Comparison of ENCODE assay signal across 9 cellular contexts in the genomic region with DNA sequence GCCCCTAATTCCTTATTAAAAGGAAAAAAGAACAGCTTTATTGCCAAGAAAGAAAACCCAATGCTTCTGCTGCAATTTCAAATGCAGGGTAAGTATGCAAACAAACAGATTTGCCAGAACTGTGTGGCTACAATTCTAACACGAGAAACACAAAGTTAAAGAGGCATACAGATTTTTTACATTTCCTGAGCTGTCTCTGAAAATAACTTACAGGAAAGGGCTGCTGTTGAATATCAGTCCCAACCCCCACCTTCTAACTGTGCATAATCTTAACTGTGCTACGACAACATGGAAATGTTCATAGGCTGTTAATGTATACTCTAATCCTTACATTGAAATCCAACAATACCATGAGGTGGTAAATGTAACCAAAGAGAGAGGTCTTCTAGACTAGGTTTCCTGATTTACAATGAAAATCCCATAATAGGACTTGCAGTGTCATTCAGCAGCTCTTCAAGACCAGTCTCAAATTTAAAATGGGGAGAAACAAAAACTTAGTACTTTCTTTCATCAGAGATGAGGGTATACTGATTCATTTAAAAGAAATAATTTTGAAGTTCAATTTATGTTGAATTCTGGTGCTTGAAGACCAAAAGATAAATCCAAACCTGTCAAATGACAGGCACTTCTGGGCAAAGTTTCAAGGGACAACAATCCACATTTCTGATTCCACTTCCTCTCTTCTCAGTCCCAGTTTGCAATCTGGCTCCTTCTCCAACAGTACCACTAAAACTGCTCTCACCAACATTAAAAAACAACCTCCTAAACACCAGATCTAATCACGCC. TPM values are rescaled to one million over a fixed set of nuclear protein-coding genes. Genes with fewer than 3 reads are reported as not detected.
DNase-seq lines count a peak whose midpoint lies in the region; ATAC-seq and TF ChIP-seq lines count a peak whose summit lies in the region.
"Had no signal": no experiment of that assay in that cellular context is flagged by ENCODE, and none has a peak within 500 bp of the region (broad histone marks: within the 10 kb centered on the region; RNA-seq: fewer than 3 reads in every experiment).

No MANE protein-coding gene starts in this region.

- peak overlapping the region; percentile 19 to 86 (median 58) for H3K4me3 Mint-ChIP-seq in IgD-negative memory B cell
- no peak overlapping the region for H3K4me3 Mint-ChIP-seq in naive thymus-derived CD8-positive, alpha-beta T cell

- POLR2A ChIA-PET in naive thymus-derived CD8-positive, alpha-beta T cell (lab: Charles Lee) = interaction anchor here (1.2 kb wide), 1 partner anchor 14 kb away, joined by 4 read pairs; the partner anchor contains the start of genes FGD6 and VEZT

- TF ChIP-seq CTCF in AG10803 (conservative IDR thresholded peaks at IDR 0.05; ENCODE audit: low read length) = no peak
- TF ChIP-seq CTCF in choroid plexus epithelial cell (conservative IDR thresholded peaks at IDR 0.05; ENCODE audit: low read depth, low read length) = no peak

- H3K4me1 Mint-ChIP-seq in IgD-negative memory B cell = peaks cover 40 to 60% (median 48%) of the 10 kb centered on the region in 3 donors
- peaks cover 6 to 21% (median 13%) of the 10 kb centered on the region in 4 donors for H3K4me1 Mint-ChIP-seq in naive thymus-derived CD8-positive, alpha-beta T cell

- H3K27ac Mint-ChIP-seq in IgD-negative memory B cell = peak overlapping the region; percentile 54 to 83 (median 64)
- H3K27ac Mint-ChIP-seq in naive thymus-derived CD8-positive, alpha-beta T cell = peak overlapping the region in 1 of 10 donors; percentile 15

- no peaks in the 10 kb centered on the region for H3K9me3 Mint-ChIP-seq in IgD-negative memory B cell
- no peaks in the 10 kb centered on the region for H3K9me3 Mint-ChIP-seq in naive thymus-derived CD8-positive, alpha-beta T cell

- intact Hi-C loops in aorta (cut with DNase I) = no loop called here

- H3K36me3 ChIP-seq in muscle layer of duodenum (ENCODE audit: control insufficient read depth in 1 of 2, insufficient read depth in 2 of 2, low read length in 2 of 2) (no peaks in the 10 kb centered on the region), aorta (ENCODE audit: control insufficient read depth in 1 of 2, insufficient read depth in 2 of 2, low read length in 1 of 2) (no peaks in the 10 kb centered on the region)

- WGBS in aorta, 2 donors = 53 to 61% methylated on average over 3 of the region's 3 CpGs

- no peaks in the 10 kb centered on the region for H3K27me3 ChIP-seq in muscle layer of duodenum (ENCODE audit: low read depth, low read length)
- H3K27me3 ChIP-seq in aorta (ENCODE audit: control insufficient read depth in 1 of 2, insufficient read depth in 2 of 2, low read length in 1 of 2) = no peaks in the 10 kb centered on the region

- DNase-seq in AG10803 (ENCODE audit: low read depth) (peak; percentile 66), choroid plexus epithelial cell (ENCODE audit: low read depth) (peak; percentile 54), islet precursor cell (no peak), aorta (no peak), inferior parietal cortex (ENCODE audit: extremely low spot score) (no peak)
- no peak for DNase-seq in naive thymus-derived CD8-positive, alpha-beta T cell
- DNase-seq: kidney glomerular epithelial cell had no signal

- no peaks in the 10 kb centered on the region for H3K9me3 ChIP-seq in muscle layer of duodenum (ENCODE audit: control insufficient read depth in 1 of 2, low read length in 2 of 2)
- no peaks in the 10 kb centered on the region for H3K9me3 ChIP-seq in aorta (ENCODE audit: control insufficient read depth, low read length)

- no peak for ATAC-seq in aorta (ENCODE audit: low FRiP score)
- no peak for ATAC-seq in naive thymus-derived CD8-positive, alpha-beta T cell

- peaks cover 18 to 42% of the 10 kb centered on the region in 2 donors for H3K4me1 ChIP-seq in muscle layer of duodenum (ENCODE audit: control insufficient read depth in 1 of 2, insufficient read depth in 2 of 2, low read length in 2 of 2)
- H3K4me1 ChIP-seq in aorta (ENCODE audit: control insufficient read depth in 1 of 2, insufficient read depth in 2 of 2, low read length in 2 of 2) = peaks cover 0 to 15% of the 10 kb centered on the region in 2 donors

- peaks cover 2% of the 10 kb centered on the region for H3K27me3 Mint-ChIP-seq in IgD-negative memory B cell
- no peaks in the 10 kb centered on the region for H3K27me3 Mint-ChIP-seq in naive thymus-derived CD8-positive, alpha-beta T cell

- H3K27ac ChIP-seq in muscle layer of duodenum (ENCODE audit: low read length) (peak overlapping the region; percentile 2), aorta (ENCODE audit: low read depth in 1 of 2, low read length in 2 of 2) (peak overlapping the region in 1 of 2 donors; percentile 57)

- peaks cover 3% of the 10 kb centered on the region for H3K36me3 Mint-ChIP-seq in IgD-negative memory B cell
- no peaks in the 10 kb centered on the region for H3K36me3 Mint-ChIP-seq in naive thymus-derived CD8-positive, alpha-beta T cell

- H3K4me3 ChIP-seq in AG10803 (ENCODE audit: low read length) (no peak overlapping the region), choroid plexus epithelial cell (ENCODE audit: low read depth, low read length) (no peak overlapping the region), muscle layer of duodenum (ENCODE audit: low read depth in 1 of 2, low read length in 2 of 2) (no peak overlapping the region), aorta (ENCODE audit: low read length in 2 of 2) (no peak overlapping the region)

RNA-seq across cellular contexts. Expression of gene FGD6, which starts 14.4 kb away (rescaled TPM):
- polyA plus RNA-seq in IgD-negative memory B cell (5.0 TPM), aorta (1 to 10 TPM in 1 of 2 donors, under 1 TPM in 1; 0.95 to 1.4 TPM)
- total RNA-seq in aorta = 10 to 100 TPM in 1 of 2 donors, 1 to 10 TPM in 1; 8.9 to 15.5 TPM
- under 1 TPM; 0.78 to 0.99 TPM for total RNA-seq in naive thymus-derived CD8-positive, alpha-beta T cell
- under 1 TPM in 2 of 3 donors, not detected in 1; 0.04 to 0.16 TPM for polyA plus RNA-seq in naive thymus-derived CD8-positive, alpha-beta T cell

RNA-seq across cellular contexts. Expression of gene VEZT, which starts 14.7 kb away (rescaled TPM):
- polyA plus RNA-seq in IgD-negative memory B cell = 21.5 TPM
- total RNA-seq in aorta = 100 to 1,000 TPM in 1 of 2 donors, 10 to 100 TPM in 1; 81.0 to 103 TPM
- 10 to 100 TPM; 39.0 to 56.8 TPM for polyA plus RNA-seq in aorta
- total RNA-seq in naive thymus-derived CD8-positive, alpha-beta T cell = 10 to 100 TPM; 44.8 TPM
- 10 to 100 TPM; 17.4 to 22.7 (median 19.4) TPM for polyA plus RNA-seq in naive thymus-derived CD8-positive, alpha-beta T cell

Comparison
In these comparisons a context has a peak if more than half of its experiments do, and no peak if none do; other contexts are left out.
1. DNase-seq: peak in AG10803 (single experiment) and choroid plexus epithelial cell (single experiment); none in islet precursor cell (single experiment), aorta (0 of 2), naive thymus-derived CD8-positive, alpha-beta T cell (0 of 10) and inferior parietal cortex (single experiment).
2. H3K4me3 Mint-ChIP-seq: peak in IgD-negative memory B cell (4 of 4); none in naive thymus-derived CD8-positive, alpha-beta T cell (0 of 10).